In genomic region chr3:43247556-43248186, GRCh38 we compare ENCODE assay signal across 2 cellular contexts.
TF ChIP-seq lines count a peak whose summit lies in the region.

No MANE protein-coding gene starts in this region.

TF ChIP-seq in GM23338, 12 proteins besides CTCF, POLR2A, EP300 and RAD21:
- TF ChIP-seq STAT1 (IDR thresholded peaks at IDR 0.05; ENCODE audit: unreplicated experiment) (no peak), CREB1 (CRISPR knock-in tag; IDR thresholded peaks at IDR 0.05; ENCODE audit: low read depth) (no peak), ETS1 (IDR thresholded peaks at IDR 0.05) (no peak), EZH2 (IDR thresholded peaks at IDR 0.05; ENCODE audit: low read depth, unreplicated experiment) (no peak), JUNB (IDR thresholded peaks at IDR 0.05; ENCODE audit: unreplicated experiment) (no peak), NANOG (IDR thresholded peaks at IDR 0.05; ENCODE audit: borderline replicate concordance) (no peak)

TF ChIP-seq in endothelial cell of umbilical vein, 7 proteins besides CTCF, POLR2A, EP300 and RAD21:
- TF ChIP-seq POLR2AphosphoS5 (IDR thresholded peaks at IDR 0.05; ENCODE audit: insufficient read depth, low read depth, low read length) (no peak), FOS (IDR thresholded peaks at IDR 0.05; ENCODE audit: borderline replicate concordance, insufficient read depth, low read length) (no peak), GATA2 (IDR thresholded peaks at IDR 0.05; ENCODE audit: insufficient read depth, insufficient read length, low read depth, low read length) (no peak), EZH2 (IDR thresholded peaks at IDR 0.05; ENCODE audit: borderline replicate concordance, low read depth, low read length, severe bottlenecking) (no peak), JUN (IDR thresholded peaks at IDR 0.05; ENCODE audit: borderline replicate concordance, insufficient read depth, insufficient read length, low read depth) (no peak), MYC (IDR thresholded peaks at IDR 0.05; ENCODE audit: low read depth, low read length) (no peak)
- TF ChIP-seq, protein P1, sequence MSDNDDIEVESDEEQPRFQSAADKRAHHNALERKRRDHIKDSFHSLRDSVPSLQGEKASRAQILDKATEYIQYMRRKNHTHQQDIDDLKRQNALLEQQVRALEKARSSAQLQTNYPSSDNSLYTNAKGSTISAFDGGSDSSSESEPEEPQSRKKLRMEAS (IDR thresholded peaks at IDR 0.05; ENCODE audit: insufficient read depth, insufficient read length) = no peak
